Comparison of ENCODE assay signal across 36 cellular contexts in the genomic region with DNA sequence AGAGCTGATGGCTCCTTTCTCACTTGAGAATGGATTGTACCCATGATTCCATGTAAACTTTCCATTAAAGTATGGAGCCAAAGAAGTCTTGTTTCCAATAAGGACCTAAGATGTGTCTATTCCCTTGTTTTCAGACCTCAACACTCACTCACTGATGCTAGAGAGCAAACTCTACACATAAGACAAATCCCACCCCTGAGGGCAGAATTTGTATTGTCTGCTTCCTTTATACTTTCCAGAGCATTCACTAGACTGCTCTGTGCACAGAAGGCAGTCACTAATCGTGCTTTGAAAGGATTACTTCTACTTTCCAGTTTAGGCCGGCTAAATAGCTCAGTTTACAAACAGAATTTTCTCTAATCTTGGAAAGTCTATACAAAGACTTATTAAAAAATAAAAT. TPM values are rescaled to one million over a fixed set of nuclear protein-coding genes. Genes with fewer than 3 reads are reported as not detected.
"Had no signal": no experiment of that assay in that cellular context is flagged by ENCODE, and none has a peak within 500 bp of the region (broad histone marks: within the 10 kb centered on the region; RNA-seq: fewer than 3 reads in every experiment).

No MANE protein-coding gene starts in this region.

- H3K9me3 ChIP-seq: esophagus muscularis mucosa, gastroesophageal sphincter, heart left ventricle, mucosa of descending colon, stomach, thyroid gland, vagina had no signal

- H3K4me1 ChIP-seq: parathyroid adenoma had no signal

- H3K27me3 ChIP-seq: esophagus muscularis mucosa, foreskin keratinocyte, gastroesophageal sphincter, heart left ventricle, hepatocyte, stomach, thyroid gland, vagina had no signal

- H3K27ac Mint-ChIP-seq: mesothelial cell of epicardium; natural killer cell treated with Interleukin-12 subunit alpha and Interleukin-12 subunit beta and Interleukin-15 and Interleukin-18, amount 100 ng/mL, for 72 hours; progenitor cell of endocrine pancreas had no signal

- DNase-seq: dermis blood vessel endothelial cell; effector memory CD4-positive, alpha-beta T cell; foreskin keratinocyte; heart left ventricle; kidney; mesenchymal stem cell; mucosa of descending colon; naive B cell; stimulated activated CD4-positive, alpha-beta T cell treated with anti-CD3 and anti-CD28 coated beads, Interleukin-12 subunit alpha, Interleukin-12 subunit beta, amount 100 ng/mL, for 4 hours; stimulated activated CD4-positive, alpha-beta T cell treated with anti-CD3 and anti-CD28 coated beads, Interleukin-1b, Interleukin-23, amount 100 ng/mL, for 48 hours; stimulated activated CD4-positive, alpha-beta T cell treated with anti-CD3 and anti-CD28 coated beads, Interleukin-4, amount 100 ng/mL, for 1 hour; stimulated activated CD8-positive, alpha-beta memory T cell treated with anti-CD3 and anti-CD28 coated beads, Interleukin-4, amount 100 ng/mL, for 48 hours; stimulated activated naive CD4-positive, alpha-beta T cell treated with Interleukin-2 at 50 U/mL for 16 hours; stomach; thyroid gland; trophoblast cell had no signal

- H3K27ac ChIP-seq: esophagus muscularis mucosa, foreskin keratinocyte, gastroesophageal sphincter, heart left ventricle, hepatocyte, parathyroid adenoma, stomach, thyroid gland, vagina had no signal

- H3K4me3 Mint-ChIP-seq: mesothelial cell of epicardium; naive B cell; natural killer cell treated with Interleukin-12 subunit alpha and Interleukin-12 subunit beta and Interleukin-15 and Interleukin-18, amount 100 ng/mL, for 72 hours; neural crest cell had no signal

- H3K9me3 Mint-ChIP-seq: mesothelial cell of epicardium; naive B cell; natural killer cell treated with Interleukin-12 subunit alpha and Interleukin-12 subunit beta and Interleukin-15 and Interleukin-18, amount 100 ng/mL, for 72 hours; neural crest cell had no signal

- ATAC-seq: foreskin keratinocyte; gastroesophageal sphincter; heart left ventricle; left lobe of liver; mucosa of descending colon; natural killer cell treated with Interleukin-12 subunit alpha and Interleukin-12 subunit beta and Interleukin-15 and Interleukin-18, amount 100 ng/mL, for 72 hours; sciatic nerve had no signal

- H3K27me3 Mint-ChIP-seq: naive B cell; natural killer cell treated with Interleukin-12 subunit alpha and Interleukin-12 subunit beta and Interleukin-15 and Interleukin-18, amount 100 ng/mL, for 72 hours; progenitor cell of endocrine pancreas had no signal

- H3K4me3 ChIP-seq: esophagus muscularis mucosa, gastroesophageal sphincter, heart left ventricle, hepatocyte, mucosa of descending colon, smooth muscle cell, stomach, thyroid gland, vagina had no signal

RNA-seq across cellular contexts. Expression of a gene that starts 12.1 kb away (rescaled TPM):
- total RNA-seq: dermis blood vessel endothelial cell; endothelial cell of umbilical vein; epithelial cell of proximal tubule; esophagus muscularis mucosa; fibroblast of lung; foreskin keratinocyte; gastroesophageal sphincter; heart left ventricle; hepatocyte; kidney; lower leg skin; lung microvascular endothelial cell; mesothelial cell of epicardium; mucosa of descending colon; natural killer cell treated with Interleukin-12 subunit alpha and Interleukin-12 subunit beta and Interleukin-15 and Interleukin-18, amount 100 ng/mL, for 72 hours; neural crest cell; osteoblast; progenitor cell of endocrine pancreas; sciatic nerve; smooth muscle cell; stomach; subcutaneous adipose tissue; thyroid gland; ureter; vagina had no signal
- polyA plus RNA-seq: endothelial cell of umbilical vein, fibroblast of lung, foreskin keratinocyte, heart left ventricle, smooth muscle cell, stomach had no signal
